22 cellular contexts compared by ENCODE assay signal in the genomic region with DNA sequence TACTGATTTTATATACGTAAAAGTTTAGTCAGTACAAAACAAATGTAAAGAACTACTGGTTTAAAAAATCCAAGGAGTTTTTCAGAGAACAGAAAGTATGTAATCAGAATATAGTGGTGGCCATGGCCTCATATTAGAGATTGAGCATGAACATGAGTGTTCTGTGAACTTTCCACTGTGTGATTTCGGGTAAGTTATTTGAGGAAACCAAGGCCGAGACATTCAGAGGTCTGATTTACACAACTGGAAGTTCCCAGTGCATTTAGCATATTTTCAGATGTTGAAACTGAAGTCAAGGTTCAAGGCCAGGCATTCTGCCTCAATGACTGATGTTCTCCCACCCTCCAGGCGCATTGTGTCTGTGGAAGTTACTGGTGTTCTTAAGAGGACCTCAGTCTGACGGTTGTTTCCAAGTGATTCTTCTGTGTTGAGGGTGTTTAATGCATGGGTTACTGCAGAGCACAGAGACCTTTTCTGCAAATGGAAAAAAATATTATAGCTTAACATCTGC.
"Had no signal": no experiment of that assay in that cellular context is flagged by ENCODE, and none has a peak within 500 bp of the region (broad histone marks: within the 10 kb centered on the region; RNA-seq: fewer than 3 reads in every experiment).

No MANE protein-coding gene starts in this region.

- H3K36me3 ChIP-seq: brain microvascular endothelial cell had no signal

- H3K4me1 ChIP-seq: parathyroid adenoma had no signal

- H3K4me1 Mint-ChIP-seq: activated CD4-positive, alpha-beta memory T cell treated with anti-CD3 and anti-CD28 coated beads, Interleukin-2, amount 10 ng/mL, durations not matched to agents 7 days and 5 days; activated CD8-positive, alpha-beta memory T cell treated with anti-CD3 and anti-CD28 coated beads, Interleukin-2, amount 10 ng/mL, durations not matched to agents 7 days and 5 days; activated naive CD8-positive, alpha-beta T cell treated with anti-CD3 and anti-CD28 coated beads, Interleukin-2, amount 10 ng/mL, durations not matched to agents 7 days and 5 days; central memory CD8-positive, alpha-beta T cell; natural killer cell had no signal

- H3K27me3 ChIP-seq: brain microvascular endothelial cell, heart right ventricle had no signal

- H3K27ac Mint-ChIP-seq: activated CD4-positive, alpha-beta memory T cell treated with anti-CD3 and anti-CD28 coated beads, Interleukin-2, amount 10 ng/mL, durations not matched to agents 7 days and 5 days; activated CD8-positive, alpha-beta memory T cell treated with anti-CD3 and anti-CD28 coated beads, Interleukin-2, amount 10 ng/mL, durations not matched to agents 7 days and 5 days; activated naive CD8-positive, alpha-beta T cell treated with anti-CD3 and anti-CD28 coated beads, Interleukin-2, amount 10 ng/mL, durations not matched to agents 7 days and 5 days; natural killer cell had no signal

- H3K27ac ChIP-seq: brain microvascular endothelial cell, coronary artery, parathyroid adenoma had no signal

- H3K27me3 Mint-ChIP-seq: activated CD4-positive, alpha-beta memory T cell treated with anti-CD3 and anti-CD28 coated beads, Interleukin-2, amount 10 ng/mL, durations not matched to agents 7 days and 5 days; activated CD8-positive, alpha-beta memory T cell treated with anti-CD3 and anti-CD28 coated beads, Interleukin-2, amount 10 ng/mL, durations not matched to agents 7 days and 5 days; activated naive CD8-positive, alpha-beta T cell treated with anti-CD3 and anti-CD28 coated beads, Interleukin-2, amount 10 ng/mL, durations not matched to agents 7 days and 5 days; central memory CD8-positive, alpha-beta T cell had no signal

- H3K9me3 Mint-ChIP-seq: activated CD4-positive, alpha-beta memory T cell treated with anti-CD3 and anti-CD28 coated beads, Interleukin-2, amount 10 ng/mL, durations not matched to agents 7 days and 5 days had no signal

- H3K4me3 ChIP-seq: coronary artery, heart right ventricle had no signal

- H3K36me3 Mint-ChIP-seq: activated CD8-positive, alpha-beta memory T cell treated with anti-CD3 and anti-CD28 coated beads, Interleukin-2, amount 10 ng/mL, durations not matched to agents 7 days and 5 days; activated naive CD8-positive, alpha-beta T cell treated with anti-CD3 and anti-CD28 coated beads, Interleukin-2, amount 10 ng/mL, durations not matched to agents 7 days and 5 days had no signal

- H3K79me2 ChIP-seq: parathyroid adenoma had no signal

- H3K9ac ChIP-seq: parathyroid adenoma had no signal

- ATAC-seq: activated CD8-positive, alpha-beta memory T cell treated with anti-CD3 and anti-CD28 coated beads, Interleukin-2, amount 10 ng/mL, durations not matched to agents 7 days and 5 days; esophagus mucosa; heart right ventricle; natural killer cell had no signal

- FAIRE-seq: urothelium cell line had no signal

- H3K4me3 Mint-ChIP-seq: activated CD4-positive, alpha-beta memory T cell treated with anti-CD3 and anti-CD28 coated beads, Interleukin-2, amount 10 ng/mL, durations not matched to agents 7 days and 5 days; activated CD8-positive, alpha-beta memory T cell treated with anti-CD3 and anti-CD28 coated beads, Interleukin-2, amount 10 ng/mL, durations not matched to agents 7 days and 5 days; activated naive CD8-positive, alpha-beta T cell treated with anti-CD3 and anti-CD28 coated beads, Interleukin-2, amount 10 ng/mL, durations not matched to agents 7 days and 5 days; central memory CD8-positive, alpha-beta T cell; natural killer cell had no signal

- H2AFZ ChIP-seq: parathyroid adenoma had no signal

- DNase-seq: activated CD4-positive, alpha-beta memory T cell treated with anti-CD3 and anti-CD28 coated beads, Interleukin-2, amount 10 ng/mL, durations not matched to agents 7 days and 5 days; activated CD4-positive, alpha-beta T cell treated with anti-CD3 and anti-CD28 coated beads for 48 hours; activated CD4-positive, CD25-positive, alpha-beta regulatory T cell; activated CD8-positive, alpha-beta memory T cell treated with anti-CD3 and anti-CD28 coated beads, Interleukin-2, amount 10 ng/mL, durations not matched to agents 7 days and 5 days; activated naive CD4-positive, alpha-beta T cell; activated naive CD8-positive, alpha-beta T cell treated with anti-CD3 and anti-CD28 coated beads, Interleukin-2, amount 10 ng/mL, durations not matched to agents 7 days and 5 days; anterior cingulate cortex; effector CD4-positive, alpha-beta T cell; heart right ventricle; natural killer cell; stimulated activated CD4-positive, alpha-beta T cell treated with anti-CD3 and anti-CD28 coated beads, Interleukin-12 subunit alpha, Interleukin-12 subunit beta, amount 100 ng/mL, for 4 hours; stimulated activated CD4-positive, alpha-beta T cell treated with anti-CD3 and anti-CD28 coated beads, Interleukin-1b, Interleukin-23, amount 100 ng/mL, for 48 hours; stimulated activated CD8-positive, alpha-beta memory T cell treated with anti-CD3 and anti-CD28 coated beads, Interleukin-4, amount 100 ng/mL, for 48 hours; stimulated activated naive CD4-positive, alpha-beta T cell; T-helper 1 cell; T-helper 9 cell had no signal
